Comparison of ENCODE assay signal across 14 cellular contexts in genomic region chr17:82017612-82018151, GRCh38.
"Had no signal": no experiment of that assay in that cellular context is flagged by ENCODE, and none has a peak within 500 bp of the region (broad histone marks: within the 10 kb centered on the region; RNA-seq: fewer than 3 reads in every experiment).

No MANE protein-coding gene starts in this region.

- H3K9me3 ChIP-seq: colonic mucosa had no signal

- H3K27ac ChIP-seq: colonic mucosa had no signal

- H3K36me3 ChIP-seq: colonic mucosa had no signal

- ATAC-seq: esophagus mucosa; left lobe of liver; naive thymus-derived CD8-positive, alpha-beta T cell; right cardiac atrium; stimulated activated naive CD8-positive, alpha-beta T cell treated with anti-CD3 and anti-CD28 coated beads, Interleukin-15, Interleukin-2, amounts not matched to agents 100 U/mL and 50 U/mL, for 24 hours had no signal

- H3K4me3 ChIP-seq: colonic mucosa had no signal

- DNase-seq: activated CD4-positive, alpha-beta T cell treated with anti-CD3 and anti-CD28 coated beads, Interleukin-2, amount 50 U/mL, for 1 hour; activated CD8-positive, alpha-beta memory T cell treated with anti-CD3 and anti-CD28 coated beads for 24 hours; activated naive CD4-positive, alpha-beta T cell; activated naive CD8-positive, alpha-beta T cell treated with anti-CD3 and anti-CD28 coated beads, Interleukin-2, amount 10 ng/mL, durations not matched to agents 7 days and 5 days; central memory CD4-positive, alpha-beta T cell; colonic mucosa; islet precursor cell; mesenchymal stem cell; naive thymus-derived CD8-positive, alpha-beta T cell; posterior cingulate gyrus; right cardiac atrium; stimulated activated naive CD8-positive, alpha-beta T cell treated with anti-CD3 and anti-CD28 coated beads, Interleukin-15, Interleukin-2, amounts not matched to agents 100 U/mL and 50 U/mL, for 24 hours had no signal

- H3K27me3 ChIP-seq: colonic mucosa had no signal
